Comparison of ENCODE assay signal across 9 cellular contexts in genomic region chr11:64894070-64894811, GRCh38. TPM values are rescaled to one million over a fixed set of nuclear protein-coding genes. Genes with fewer than 3 reads are reported as not detected.
A peak's percentile ranks its signal among the peaks of the same experiment; 100 is the strongest.
DNase-seq lines count a peak whose midpoint lies in the region; ATAC-seq and TF ChIP-seq lines count a peak whose summit lies in the region.
"Had no signal": no experiment of that assay in that cellular context is flagged by ENCODE, and none has a peak within 500 bp of the region (broad histone marks: within the 10 kb centered on the region; RNA-seq: fewer than 3 reads in every experiment).

No MANE protein-coding gene starts in this region.

- TF ChIP-seq CTCF in lung (IDR thresholded peaks at IDR 0.05; ENCODE audit: control extremely low read depth, extremely low read depth), result peak; percentile 83

- in situ Hi-C loops in HAP-1 (cut with MboI; ENCODE audit: low sequenced_read_pairs), result loop anchor here (5.0 kb wide), 1 partner anchor 47 kb away; no protein-coding TSS in a partner anchor

- no peaks in the 10 kb centered on the region for H3K27me3 ChIP-seq in HAP-1 (ENCODE audit: low read depth)
- no peaks in the 10 kb centered on the region for H3K27me3 ChIP-seq in lung (ENCODE audit: control insufficient read depth, insufficient read depth)

- no peak overlapping the region for H3K4me3 ChIP-seq in HAP-1
- no peak overlapping the region for H3K4me3 ChIP-seq in lung

- H3K4me1 ChIP-seq in HAP-1 (no peaks in the 10 kb centered on the region), lung (ENCODE audit: control insufficient read depth in 2 of 2, insufficient read depth in 2 of 2, low read length in 2 of 2) (no peaks in the 10 kb centered on the region)

- WGBS in lung, 2 donors, result 37 to 46% methylated on average over 14 of the region's 14 CpGs

- DNase-seq in DMS53 (lab: John Stamatoyannopoulos, UW), result peak; percentile 90
- DNase-seq in HAP-1 (ENCODE audit: low spot score in 2 of 2), result peak; percentile 37 to 96
- DNase-seq in NCI-H345 (lab: John Stamatoyannopoulos, UW), result peak; percentile 52
- peak; percentile 92 to 96 for DNase-seq in activated CD4-positive, alpha-beta T cell treated with anti-CD3 and anti-CD28 coated beads for 24 hours (ENCODE audit: low read depth in 2 of 2)
- peak; percentile 76 for DNase-seq in cerebellum (ENCODE audit: low spot score)
- DNase-seq in lung (ENCODE audit: low spot score), result peak; percentile 87
- DNase-seq in stimulated activated CD8-positive, alpha-beta memory T cell treated with anti-CD3 and anti-CD28 coated beads, Interleukin-12 subunit alpha, Interleukin-12 subunit beta, amount 100 ng/mL, for 24 hours (ENCODE audit: extremely low read depth), result peak; percentile 84

- no peak overlapping the region for H3K27ac ChIP-seq in lung (ENCODE audit: low read depth in 1 of 2, low read length in 1 of 2)

- ATAC-seq in lung (ENCODE audit: insufficient read depth, low FRiP score) (peak; percentile 82), GM21528 (IDR thresholded peaks at IDR 0.05; ENCODE audit: low FRiP score, unreplicated experiment) (no peak)

- H3K36me3 ChIP-seq in HAP-1 (replicated peaks), result peaks cover 13% of the 10 kb centered on the region
- H3K36me3 ChIP-seq in lung (ENCODE audit: control insufficient read depth in 2 of 2, insufficient read depth in 2 of 2, low read length in 2 of 2), result peaks cover 0 to 45% of the 10 kb centered on the region in 2 donors

- H3K9me3 ChIP-seq in HAP-1, result no peaks in the 10 kb centered on the region
- H3K9me3 ChIP-seq in lung (ENCODE audit: control insufficient read depth in 2 of 2, insufficient read depth in 1 of 2, low read length in 1 of 2), result no peaks in the 10 kb centered on the region

RNA-seq across cellular contexts. Expression of gene EHD1, which starts 15.8 kb away (rescaled TPM):
- total RNA-seq in cerebellum, result 34.0 TPM
- total RNA-seq in lung, result 100 to 1,000 TPM in 1 of 2 donors, 10 to 100 TPM in 1; 71.2 to 139 TPM
- 100 to 1,000 TPM in 1 of 2 donors, 10 to 100 TPM in 1; 42.1 to 144 TPM for polyA plus RNA-seq in lung

RNA-seq across cellular contexts. Expression of gene ATG2A, which starts 22.8 kb away (rescaled TPM):
- total RNA-seq in cerebellum, result 9.6 TPM
- 10 to 100 TPM; 17.4 to 32.5 TPM for total RNA-seq in lung
- polyA plus RNA-seq in lung, result 10 to 100 TPM; 19.1 to 22.9 TPM

RNA-seq across cellular contexts. Expression of gene PPP2R5B, which starts 30.2 kb away (rescaled TPM):
- total RNA-seq in cerebellum (18.2 TPM), lung (10 to 100 TPM in 1 of 2 donors, 1 to 10 TPM in 1; 9.8 to 27.8 TPM)
- polyA plus RNA-seq in lung, result 10 to 100 TPM; 14.4 to 20.2 TPM

RNA-seq across cellular contexts. Expression of gene GPHA2, which starts 41.5 kb away (rescaled TPM):
- total RNA-seq in cerebellum, result not detected
- not detected for total RNA-seq in lung
- polyA plus RNA-seq in lung, result under 1 TPM in 1 of 2 donors, not detected in 1; 0.19 TPM
- total RNA-seq: dermis microvascular lymphatic vessel endothelial cell had no signal

RNA-seq across cellular contexts. Expression of gene CDC42BPG, which starts 49.8 kb away (rescaled TPM):
- 1.4 TPM for total RNA-seq in cerebellum
- 10 to 100 TPM; 11.2 to 23.5 TPM for total RNA-seq in lung
- polyA plus RNA-seq in lung, result 1 to 10 TPM; 7.1 to 10.0 TPM
